In the genomic region with DNA sequence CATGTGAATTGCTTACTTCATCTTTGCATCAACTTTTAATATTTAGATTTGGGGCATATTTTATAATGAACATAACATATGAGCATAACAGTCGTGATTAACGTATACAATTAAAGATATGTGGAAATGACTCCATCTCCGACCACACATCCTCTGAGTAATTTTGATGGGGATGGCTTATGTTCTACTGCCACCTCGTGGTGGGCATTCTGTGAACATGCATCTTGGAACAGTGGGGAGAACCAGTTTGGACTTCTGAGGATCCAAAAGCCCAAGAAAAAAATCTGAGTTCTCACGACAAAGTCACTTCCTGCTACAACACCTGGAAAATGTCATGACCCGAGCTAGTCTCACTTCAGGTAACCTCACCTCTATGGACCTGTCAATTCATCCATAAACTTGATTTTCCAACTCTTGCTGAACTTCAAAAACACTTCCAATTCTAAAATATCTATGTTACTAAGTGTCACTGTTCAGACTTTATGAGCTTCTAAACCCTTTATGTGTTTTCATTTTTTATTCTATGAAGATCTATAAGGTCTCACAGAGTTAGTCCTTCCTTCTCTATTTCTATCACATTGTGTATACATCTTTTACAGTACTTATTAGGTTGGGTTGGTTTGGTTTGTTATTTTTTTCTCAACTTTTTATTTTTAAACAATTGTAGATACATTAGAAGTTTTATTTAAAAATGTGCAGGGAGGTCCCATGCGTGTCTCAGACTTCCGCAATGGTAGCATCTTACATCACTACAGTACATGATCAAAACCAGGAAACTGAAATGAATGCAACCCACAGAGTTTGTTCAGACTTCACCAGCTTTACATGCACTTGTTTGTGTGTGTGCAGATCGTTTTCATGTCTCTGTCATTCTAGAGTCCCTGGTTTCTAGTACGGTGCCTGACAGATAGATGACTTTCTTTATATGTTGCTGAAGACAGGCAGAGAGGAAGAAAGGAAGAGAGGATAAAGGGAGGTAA, we compare ENCODE assay signal across 8 cellular contexts. TPM values are rescaled to one million over a fixed set of nuclear protein-coding genes. Genes with fewer than 3 reads are reported as not detected.
DNase-seq lines count a peak whose midpoint lies in the region; ATAC-seq and TF ChIP-seq lines count a peak whose summit lies in the region.

No MANE protein-coding gene starts in this region.

- no peak overlapping the region for H4K91ac ChIP-seq in mesenchymal stem cell (ENCODE audit: low read length)

- peak; percentile 75 for TF ChIP-seq CTCF in AG04449 (IDR thresholded peaks at IDR 0.05; ENCODE audit: insufficient read depth, low read length, missing control alignments)

- no peak overlapping the region for H2AFZ ChIP-seq in mesenchymal stem cell (ENCODE audit: low read depth, low read length)

- CTCF ChIA-PET in AG04449 (lab: Yijun Ruan, JAX), result interaction anchor here (0.7 to 7.7 kb wide), 32 partner anchors 9 to 727 kb away, joined by 3 to 129 read pairs (median 5); a partner anchor contains a TSS

- H3K36me3 ChIP-seq in mesenchymal stem cell (ENCODE audit: control insufficient read depth in 1 of 2, insufficient read depth in 2 of 2, low read depth in 1 of 2, low read length in 2 of 2), result no peaks in the 10 kb centered on the region

- no peak overlapping the region for H3K23ac ChIP-seq in mesenchymal stem cell (ENCODE audit: low read length in 2 of 2)

- H3K4me2 ChIP-seq in mesenchymal stem cell (ENCODE audit: low read length, poor library complexity, severe bottlenecking), result no peak overlapping the region

- DNase-seq in AG04449 (ENCODE audit: low read depth, low spot score), result peak; percentile 10
- peak; percentile 85 for DNase-seq in NCI-H748 (lab: John Stamatoyannopoulos, UW; ENCODE audit: unreplicated experiment)
- DNase-seq in activated CD4-positive, alpha-beta T cell treated with anti-CD3 and anti-CD28 coated beads, Interleukin-2, amount 50 U/mL, for 48 hours, result peak; percentile 74 to 80
- peak; percentile 66 for DNase-seq in effector CD4-positive, alpha-beta T cell
- peak; percentile 75 for DNase-seq in mesenchymal stem cell
- DNase-seq in stimulated activated CD8-positive, alpha-beta memory T cell treated with anti-CD3 and anti-CD28 coated beads, Interleukin-4, amount 100 ng/mL, for 1 hour (ENCODE audit: low read depth in 2 of 2, low spot score in 1 of 2), result peak; percentile 21 to 43

- H3K4ac ChIP-seq in mesenchymal stem cell (ENCODE audit: low read depth in 1 of 2, low read length in 2 of 2), result no peak overlapping the region

- H3K27me3 ChIP-seq in mesenchymal stem cell (ENCODE audit: control insufficient read depth in 1 of 2, insufficient read depth in 1 of 2, low read length in 2 of 2), result peaks cover 5 to 12% of the 10 kb centered on the region in 2 experiments

- H2BK5ac ChIP-seq in mesenchymal stem cell (ENCODE audit: low read depth, low read length, poor library complexity, severe bottlenecking), result no peak overlapping the region

- no peaks in the 10 kb centered on the region for H3K9me3 ChIP-seq in mesenchymal stem cell (ENCODE audit: control insufficient read depth, low read length)

- ATAC-seq in GM18861 (IDR thresholded peaks at IDR 0.05; ENCODE audit: unreplicated experiment) (peak; percentile 58), HG03460 (IDR thresholded peaks at IDR 0.05; ENCODE audit: unreplicated experiment) (peak; percentile 54)

- no peaks in the 10 kb centered on the region for H3K4me1 ChIP-seq in mesenchymal stem cell (ENCODE audit: control insufficient read depth, insufficient read depth, low read depth, low read length)

- H3K14ac ChIP-seq in mesenchymal stem cell (ENCODE audit: low read length in 2 of 2), result no peak overlapping the region

- H2AK5ac ChIP-seq in mesenchymal stem cell (ENCODE audit: low read length, severe bottlenecking), result no peak overlapping the region

- H2BK120ac ChIP-seq in mesenchymal stem cell (ENCODE audit: low read depth, low read length), result no peak overlapping the region

- POLR2A ChIA-PET in AG04449 (lab: Yijun Ruan, JAX), result interaction anchor here (0.6 kb wide), 1 partner anchor 670 kb away, joined by 4 read pairs; no protein-coding TSS in a partner anchor

- 38% methylated on average over 8 of the region's 10 CpGs for WGBS in mesenchymal stem cell

- H3K79me1 ChIP-seq in mesenchymal stem cell (replicated peaks; ENCODE audit: low read length, poor library complexity, severe bottlenecking), result no peaks in the 10 kb centered on the region

- no peak overlapping the region for H4K8ac ChIP-seq in mesenchymal stem cell (ENCODE audit: low read length)

- H3K9ac ChIP-seq in mesenchymal stem cell (ENCODE audit: low read length), result no peak overlapping the region

- H3K27ac ChIP-seq in mesenchymal stem cell (ENCODE audit: low read length, poor library complexity, severe bottlenecking), result no peak overlapping the region

- H3K4me3 ChIP-seq in AG04449 (ENCODE audit: low read depth, low read length) (no peak overlapping the region), mesenchymal stem cell (ENCODE audit: insufficient read depth in 1 of 2, low read depth in 1 of 2, low read length in 2 of 2) (no peak overlapping the region)

- no peak overlapping the region for H2BK15ac ChIP-seq in mesenchymal stem cell (ENCODE audit: low read depth, poor library complexity, severe bottlenecking)

- no peak overlapping the region for H2BK12ac ChIP-seq in mesenchymal stem cell (ENCODE audit: low read length in 2 of 2)

- H3K18ac ChIP-seq in mesenchymal stem cell (ENCODE audit: low read depth in 1 of 2, low read length in 2 of 2), result no peak overlapping the region

RNA-seq across cellular contexts. Expression of a gene that starts 38.2 kb away (rescaled TPM):
- not detected for polyA plus RNA-seq in mesenchymal stem cell (2013, experiment 1 of 2)
- polyA plus RNA-seq in mesenchymal stem cell (2013, experiment 2 of 2), result not detected

RNA-seq across cellular contexts. Expression of a gene that starts 53.1 kb away (rescaled TPM):
- not detected for polyA plus RNA-seq in mesenchymal stem cell (2013, experiment 1 of 2)
- polyA plus RNA-seq in mesenchymal stem cell (2013, experiment 2 of 2), result not detected

Comparison
In these comparisons a context has a peak if more than half of its experiments do, and no peak if none do; other contexts are left out.
1. DNase-seq: peak in every context shown above with its lines; median percentile 85 in NCI-H748; 77 in activated CD4-positive, alpha-beta T cell treated with anti-CD3 and anti-CD28 coated beads, Interleukin-2, amount 50 U/mL, for 48 hours; 75 in mesenchymal stem cell; 66 in effector CD4-positive, alpha-beta T cell; 32 in stimulated activated CD8-positive, alpha-beta memory T cell treated with anti-CD3 and anti-CD28 coated beads, Interleukin-4, amount 100 ng/mL, for 1 hour; 10 in AG04449.